Comparison of ENCODE assay signal across 26 cellular contexts in genomic region chr1:181050922-181051321, GRCh38.
"Had no signal": no experiment of that assay in that cellular context is flagged by ENCODE, and none has a peak within 500 bp of the region (broad histone marks: within the 10 kb centered on the region; RNA-seq: fewer than 3 reads in every experiment).

No MANE protein-coding gene starts in this region.

- H3K9me3 ChIP-seq: gastroesophageal sphincter, heart left ventricle, left lung, ovary, psoas muscle, sigmoid colon, stomach, thyroid gland, vagina had no signal

- H3K4me3 ChIP-seq: gastroesophageal sphincter, heart left ventricle, hepatocyte, left lung, ovary, psoas muscle, sigmoid colon, stomach, thyroid gland, vagina had no signal

- DNase-seq: cortex of kidney; effector memory CD8-positive, alpha-beta T cell; foreskin fibroblast; heart left ventricle; left cardiac atrium; left lung; mesendoderm; midbrain; naive thymus-derived CD8-positive, alpha-beta T cell; nephron progenitor cell; occipital lobe; ovary; posterior cingulate gyrus; psoas muscle; right cardiac atrium; sigmoid colon; stimulated activated CD4-positive, alpha-beta T cell treated with anti-CD3 and anti-CD28 coated beads, Interleukin-2, amount 100 ng/mL, for 24 hours; stimulated activated CD4-positive, alpha-beta T cell treated with anti-CD3 and anti-CD28 coated beads, Interleukin-4, amount 100 ng/mL, for 24 hours; stimulated activated naive CD4-positive, alpha-beta T cell; stomach; thyroid gland; trophoblast cell had no signal

- H3K79me2 ChIP-seq: hepatocyte had no signal

- H3K4me2 ChIP-seq: hepatocyte had no signal

- H3K27me3 Mint-ChIP-seq: effector memory CD8-positive, alpha-beta T cell; naive thymus-derived CD8-positive, alpha-beta T cell had no signal

- H3K27me3 ChIP-seq: gastroesophageal sphincter, heart left ventricle, hepatocyte, left lung, ovary, sigmoid colon, stomach, thyroid gland, vagina had no signal

- H3K4me1 ChIP-seq: gastroesophageal sphincter, heart left ventricle, left lung, psoas muscle, sigmoid colon, stomach, thyroid gland, vagina had no signal

- H3K36me3 ChIP-seq: ovary, thyroid gland, vagina had no signal

- H3K9me3 Mint-ChIP-seq: effector memory CD8-positive, alpha-beta T cell; naive thymus-derived CD8-positive, alpha-beta T cell had no signal

- ATAC-seq: effector memory CD8-positive, alpha-beta T cell; esophagus mucosa; gastroesophageal sphincter; heart left ventricle; left cardiac atrium; left lung; naive thymus-derived CD8-positive, alpha-beta T cell; psoas muscle; right cardiac atrium had no signal

- H3K27ac ChIP-seq: gastroesophageal sphincter, heart left ventricle, hepatocyte, left lung, ovary, psoas muscle, sigmoid colon, stomach, thyroid gland, vagina had no signal

- H3K27ac Mint-ChIP-seq: nephron progenitor cell had no signal

- H3K4me3 Mint-ChIP-seq: effector memory CD8-positive, alpha-beta T cell; naive thymus-derived CD8-positive, alpha-beta T cell; nephron progenitor cell had no signal

- H2AFZ ChIP-seq: hepatocyte had no signal
